16 cellular contexts compared by ENCODE assay signal in the genomic region with DNA sequence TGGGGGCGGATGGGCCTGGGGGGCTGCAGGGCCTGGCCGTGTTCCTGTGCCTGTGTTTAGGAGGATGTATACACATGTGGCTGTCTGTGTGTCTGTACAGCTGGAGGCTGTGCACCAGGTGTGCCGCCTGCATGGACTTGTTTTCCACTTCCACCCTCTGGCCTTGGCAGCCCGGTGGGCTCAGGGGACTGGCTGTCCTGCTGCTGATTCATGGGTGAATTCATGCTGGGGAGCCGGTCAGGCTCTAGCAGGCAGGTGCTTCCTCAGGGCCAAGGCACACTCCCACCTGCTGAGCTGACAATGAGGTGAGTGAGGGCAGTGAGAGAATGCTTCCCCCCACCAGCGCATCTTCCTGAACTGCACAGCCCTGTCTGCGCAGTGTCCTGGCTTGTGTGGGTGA.
A peak's percentile ranks its signal among the peaks of the same experiment; 100 is the strongest.
DNase-seq lines count a peak whose midpoint lies in the region; ATAC-seq and TF ChIP-seq lines count a peak whose summit lies in the region.
"Had no signal": no experiment of that assay in that cellular context is flagged by ENCODE, and none has a peak within 500 bp of the region (broad histone marks: within the 10 kb centered on the region; RNA-seq: fewer than 3 reads in every experiment).

No MANE protein-coding gene starts in this region.

- peak; percentile 10 for DNase-seq in activated gamma-delta T cell (lab: John Stamatoyannopoulos, UW)
- DNase-seq in activated gamma-delta T cell treated with Interleukin-2 at 50 U/mL for 16 hours: no peak
- DNase-seq in RWPE1 (ENCODE audit: low spot score): peak; percentile 29
- DNase-seq in foreskin keratinocyte: peak; percentile 78 to 85
- DNase-seq in NCI-H2107 treated with DMSO at 0.1 percent for 48 hours (lab: John Stamatoyannopoulos, UW; ENCODE audit: unreplicated experiment): no peak
- DNase-seq in NCI-H2081 treated with DMSO at 0.1 percent for 48 hours (lab: John Stamatoyannopoulos, UW): no peak
- DNase-seq: C1 segment of cervical spinal cord, DND-41, HCEC 1CT, NCI-H1048, NCI-H1694, NCI-H446 treated with DMSO at 0.1 percent for 48 hours, NCI-H748 treated with DMSO at 0.1 percent for 48 hours, PC-3 had no signal

- POLR2A ChIA-PET in RWPE1 (lab: Yijun Ruan, JAX; ENCODE audit: low non-redundant PET): no interaction called here

- ATAC-seq in foreskin keratinocyte (peak; percentile 80), HG02870 (IDR thresholded peaks at IDR 0.05; ENCODE audit: unreplicated experiment) (no peak)
- ATAC-seq: PC-3 had no signal

- no peaks in the 10 kb centered on the region for H3K27me3 ChIP-seq in foreskin keratinocyte

- TF ChIP-seq CTCF in RWPE1 (conservative IDR thresholded peaks at IDR 0.05; ENCODE audit: low read depth) (no peak), foreskin keratinocyte (conservative IDR thresholded peaks at IDR 0.05) (no peak)

- CTCF ChIA-PET in RWPE1 (lab: Yijun Ruan, JAX): no interaction called here

- H3K27ac ChIP-seq in RWPE1 (peak overlapping the region; percentile 57), foreskin keratinocyte (no peak overlapping the region)
- H3K27ac ChIP-seq: KMS-11 had no signal

- H3K4me1 ChIP-seq in foreskin keratinocyte: peaks cover 34% of the 10 kb centered on the region

Comparison
In these comparisons a context has a peak if more than half of its experiments do, and no peak if none do; other contexts are left out.
1. DNase-seq: peak in activated gamma-delta T cell (single experiment), RWPE1 (single experiment) and foreskin keratinocyte (2 of 2); none in activated gamma-delta T cell treated with Interleukin-2 at 50 U/mL for 16 hours (single experiment), NCI-H2107 treated with DMSO at 0.1 percent for 48 hours (single experiment) and NCI-H2081 treated with DMSO at 0.1 percent for 48 hours (single experiment).